In the genomic region with DNA sequence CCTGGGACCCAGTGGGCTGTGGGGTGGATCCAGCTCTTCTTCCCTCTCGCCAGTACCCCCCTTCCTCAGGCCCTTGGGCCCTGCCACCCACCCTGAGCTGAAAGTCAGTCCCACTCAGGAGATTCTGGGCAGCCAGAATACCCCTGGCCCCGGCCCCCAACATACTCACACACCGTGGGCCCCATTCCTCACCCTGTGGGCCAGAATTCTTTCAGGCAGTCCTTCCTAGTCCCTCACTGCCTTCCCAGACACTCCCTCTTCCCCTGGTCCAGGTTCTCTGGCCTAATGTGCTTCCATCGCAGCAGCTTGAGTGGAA, we compare ENCODE assay signal across 9 cellular contexts. TPM values are rescaled to one million over a fixed set of nuclear protein-coding genes. Genes with fewer than 3 reads are reported as not detected.
A peak's percentile ranks its signal among the peaks of the same experiment; 100 is the strongest.
DNase-seq lines count a peak whose midpoint lies in the region; ATAC-seq and TF ChIP-seq lines count a peak whose summit lies in the region.
"Had no signal": no experiment of that assay in that cellular context is flagged by ENCODE, and none has a peak within 500 bp of the region (broad histone marks: within the 10 kb centered on the region; RNA-seq: fewer than 3 reads in every experiment).

No MANE protein-coding gene starts in this region.

- H3K27ac ChIP-seq in OCI-LY7 (ENCODE audit: low read depth, low read length, poor library complexity, severe bottlenecking) = peak overlapping the region; percentile 93
- no peak overlapping the region for H3K27ac ChIP-seq in endodermal cell (ENCODE audit: low read depth, low read length)
- H3K27ac ChIP-seq in sigmoid colon = peak overlapping the region; percentile 95 to 100 (median 98)

- TF ChIP-seq POLR2A in sigmoid colon (IDR thresholded peaks at IDR 0.05) = no peak

- H3K9ac ChIP-seq in endodermal cell (ENCODE audit: extremely low read depth, low read length, poor library complexity, severe bottlenecking) = no peak overlapping the region

- H3K79me2 ChIP-seq in OCI-LY7 (ENCODE audit: insufficient read depth, low read depth, low read length) = peaks cover 11% of the 10 kb centered on the region; the same call in 1 of the 2 replicates

- peaks cover 16% of the 10 kb centered on the region for H3K36me3 Mint-ChIP-seq in Caco-2 (ENCODE audit: insufficient read depth, unreplicated experiment)
- H3K36me3 Mint-ChIP-seq in endodermal cell (ENCODE audit: low read depth) = no peaks in the 10 kb centered on the region

- H3K27me3 ChIP-seq in Caco-2 (replicated peaks; ENCODE audit: control insufficient read depth, insufficient read depth, low read length) = no peaks in the 10 kb centered on the region
- no peaks in the 10 kb centered on the region for H3K27me3 ChIP-seq in endodermal cell (ENCODE audit: control insufficient read depth, insufficient read depth, low read length, poor library complexity, severe bottlenecking)
- no peaks in the 10 kb centered on the region for H3K27me3 ChIP-seq in sigmoid colon

- BruUV-seq in Caco-2 (replicated peaks; lab: Mats Ljungman, UMichigan) = no TSS peak
- BruUV-seq in OCI-LY7 (replicated peaks; lab: Mats Ljungman, UMichigan) = no TSS peak

- whole genome bisulfite sequencing in endodermal cell (ENCODE audit: insufficient coverage in 1 of 2, insufficient read length in 1 of 2), 2 experiments = 40 to 53% methylated on average over 1 to 4 of the region's 4 CpGs
- 31 to 44% methylated on average over 4 of the region's 4 CpGs for WGBS in sigmoid colon, 2 donors

- H3K27ac Mint-ChIP-seq in Caco-2 (ENCODE audit: unreplicated experiment) (peak overlapping the region; percentile 81), endodermal cell (peak overlapping the region; percentile 31)

- H3K36me3 ChIP-seq in Caco-2 (ENCODE audit: control insufficient read depth, insufficient read depth, low read length) (no peaks in the 10 kb centered on the region), OCI-LY7 (ENCODE audit: insufficient read depth, low read length) (peaks cover 2% of the 10 kb centered on the region; the same call in 1 of the 2 replicates), endodermal cell (ENCODE audit: control insufficient read depth, insufficient read depth, low read length) (no peaks in the 10 kb centered on the region), sigmoid colon (no peaks in the 10 kb centered on the region)
- H3K36me3 ChIP-seq: HAP-1 had no signal

- no peak for TF ChIP-seq EP300 in sigmoid colon (IDR thresholded peaks at IDR 0.05)

- H3K27me3 Mint-ChIP-seq in Caco-2 (ENCODE audit: insufficient read depth, unreplicated experiment) (no peaks in the 10 kb centered on the region), endodermal cell (ENCODE audit: insufficient read depth) (peaks cover 23% of the 10 kb centered on the region)

- TF ChIP-seq CTCF in Caco-2 (IDR thresholded peaks at IDR 0.05; ENCODE audit: insufficient read depth in 1 of 2, low read depth in 1 of 2, low read length in 1 of 2, severe bottlenecking in 1 of 2, unreplicated experiment in 1 of 2) (no peak), OCI-LY7 (conservative IDR thresholded peaks at IDR 0.05; ENCODE audit: low read length) (no peak), endodermal cell (conservative IDR thresholded peaks at IDR 0.05) (no peak), sigmoid colon (IDR thresholded peaks at IDR 0.05) (no peak), GM13976 (IDR thresholded peaks at IDR 0.05; ENCODE audit: borderline replicate concordance, control extremely low read depth, extremely low read depth, insufficient read depth, missing control alignments) (no peak)

- peak overlapping the region; percentile 54 for H3K4me3 Mint-ChIP-seq in Caco-2 (ENCODE audit: unreplicated experiment)
- H3K4me3 Mint-ChIP-seq in endodermal cell = peak overlapping the region; percentile 7

- POLR2A ChIA-PET in Caco-2 (lab: Charles Lee) (interaction anchor here (1.7 kb wide), 1 partner anchor 17 kb away, joined by 8 read pairs; the partner anchor contains the start of gene CLCF1), OCI-LY7 (lab: Charles Lee) (interaction anchor here (1.1 to 9.3 kb wide), 3 partner anchors 23 to 51 kb away, joined by 3 to 106 read pairs (median 3); partner anchors contain the start of gene PPP1CA)

- peak overlapping the region; percentile 59; the same call in 1 of the 2 replicates for H2AFZ ChIP-seq in OCI-LY7 (ENCODE audit: low read length)

- in situ Hi-C loops in GM13976 (cut with MboI; ENCODE audit: low sequenced_read_pairs, unreplicated experiment) = no loop called here

- no peak for ATAC-seq in GM21526 (IDR thresholded peaks at IDR 0.05; ENCODE audit: low FRiP score, unreplicated experiment)
- no peak for ATAC-seq in GM18867 (IDR thresholded peaks at IDR 0.05; ENCODE audit: unreplicated experiment)

- DNase-seq in Caco-2 = no peak
- DNase-seq in OCI-LY7 (ENCODE audit: low spot score) = no peak
- DNase-seq in endodermal cell = no peak
- no peak for DNase-seq in sigmoid colon
- DNase-seq in GM13976 (ENCODE audit: low spot score) = no peak
- DNase-seq in KG1 (lab: John Stamatoyannopoulos, UW) = no peak

- CTCF ChIA-PET in Caco-2 (lab: Charles Lee) (interaction anchor here (0.6 to 17.9 kb wide), 8 partner anchors 11 to 345 kb away, joined by 3 to 775 read pairs (median 4); partner anchors contain the start of genes CLCF1, KDM2A and PPP1CA), OCI-LY7 (lab: Charles Lee; ENCODE audit: unreplicated experiment) (interaction anchor here (0.9 to 7.3 kb wide), 6 partner anchors 11 to 28 kb away, joined by 3 to 136 read pairs (median 6); partner anchors contain the start of gene CLCF1)

- H3K4me3 ChIP-seq in Caco-2 (ENCODE audit: low read depth, low read length) = no peak overlapping the region
- peak overlapping the region; percentile 70 for H3K4me3 ChIP-seq in OCI-LY7 (ENCODE audit: low read depth, low read length, poor library complexity, severe bottlenecking)
- no peak overlapping the region for H3K4me3 ChIP-seq in endodermal cell (ENCODE audit: low read length)
- H3K4me3 ChIP-seq in sigmoid colon = no peak overlapping the region
- H3K4me3 ChIP-seq: HAP-1 had no signal

- H3K4me1 Mint-ChIP-seq in Caco-2 (ENCODE audit: low read depth, unreplicated experiment) (peaks cover 14% of the 10 kb centered on the region), endodermal cell (peaks cover 31% of the 10 kb centered on the region)

- no peaks in the 10 kb centered on the region for H4K20me1 ChIP-seq in OCI-LY7 (ENCODE audit: insufficient read depth, low read length)

- peak overlapping the region; percentile 96 for H3K4me2 ChIP-seq in OCI-LY7 (ENCODE audit: low read length)

- H3K4me1 ChIP-seq in Caco-2 (peaks cover 42% of the 10 kb centered on the region), OCI-LY7 (ENCODE audit: insufficient read depth, low read length, poor library complexity, severe bottlenecking) (peaks cover 49% of the 10 kb centered on the region), endodermal cell (ENCODE audit: control insufficient read depth, insufficient read depth, low read length) (peaks cover 35% of the 10 kb centered on the region), sigmoid colon (peaks cover 0 to 68% (median 64%) of the 10 kb centered on the region in 4 donors)

- no peaks in the 10 kb centered on the region for H3K9me2 ChIP-seq in OCI-LY7 (ENCODE audit: insufficient read depth, low read length)

- H3K9me3 ChIP-seq in Caco-2 (no peaks in the 10 kb centered on the region), OCI-LY7 (ENCODE audit: low read length) (no peaks in the 10 kb centered on the region), endodermal cell (ENCODE audit: control insufficient read depth, low read length) (no peaks in the 10 kb centered on the region), sigmoid colon (no peaks in the 10 kb centered on the region)
- H3K9me3 ChIP-seq: HAP-1 had no signal

- intact Hi-C loops in Caco-2 (cut with micrococcal nuclease; ENCODE audit: unreplicated experiment) (no loop called here), OCI-LY7 (cut with micrococcal nuclease; ENCODE audit: unreplicated experiment) (loop anchor here (10.0 kb wide), 1 partner anchor 228 kb away; the partner anchor contains the start of gene GSTP1), sigmoid colon (cut with DNase I) (no loop called here)

- H3K9me3 Mint-ChIP-seq in Caco-2 (ENCODE audit: unreplicated experiment) = no peaks in the 10 kb centered on the region
- no peaks in the 10 kb centered on the region for H3K9me3 Mint-ChIP-seq in endodermal cell

RNA-seq across cellular contexts. Expression of gene POLD4, which starts 3.2 kb away (rescaled TPM):
- total RNA-seq in Caco-2 (2022) (29.8 and 30.8 TPM in 2 replicates), OCI-LY7 (2022) (160 and 171 TPM in 2 replicates), endodermal cell (10 to 100 TPM; 40.7 to 47.6 TPM), sigmoid colon (10 to 100 TPM; 48.5 to 78.9 (median 67.0) TPM)
- 146 and 153 TPM in 2 replicates for total RNA-seq in OCI-LY7 (2014; rRNA removed; shearing (Covaris generic))
- 24.3 TPM for polyA plus RNA-seq in endodermal cell (2013, experiment 1 of 2)
- 30.1 TPM for polyA plus RNA-seq in endodermal cell (2013, experiment 2 of 2)
- 100 to 1,000 TPM; 381 to 748 (median 498) TPM for polyA plus RNA-seq in sigmoid colon

RNA-seq across cellular contexts. Expression of gene CLCF1, which starts 16.9 kb away (rescaled TPM):
- total RNA-seq in Caco-2 (2022) (4.5 and 5.8 TPM in 2 replicates), OCI-LY7 (2022) (0.34 TPM in 1 of 2 replicates, not detected in the other), endodermal cell (1 to 10 TPM; 3.6 to 4.8 TPM), sigmoid colon (10 to 100 TPM in 1 of 4 donors, 1 to 10 TPM in 3; 2.9 to 49.8 (median 6.6) TPM)
- total RNA-seq in OCI-LY7 (2014; rRNA removed; shearing (Covaris generic)) = 0.35 and 0.67 TPM in 2 replicates
- 2.4 TPM for polyA plus RNA-seq in endodermal cell (2013, experiment 1 of 2)
- 2.6 TPM for polyA plus RNA-seq in endodermal cell (2013, experiment 2 of 2)
- polyA plus RNA-seq in sigmoid colon = 1 to 10 TPM in 2 of 3 donors, under 1 TPM in 1; 0.92 to 6.5 (median 2.4) TPM

RNA-seq across cellular contexts. Expression of gene RAD9A, which starts 35.3 kb away (rescaled TPM):
- 55.1 and 63.5 TPM in 2 replicates for total RNA-seq in Caco-2 (2022)
- total RNA-seq in OCI-LY7 (2014; rRNA removed; shearing (Covaris generic)) = 30.1 and 51.0 TPM in 2 replicates
- 62.2 and 71.1 TPM in 2 replicates for total RNA-seq in OCI-LY7 (2022)
- 10 to 100 TPM; 28.3 to 41.4 TPM for total RNA-seq in endodermal cell
- polyA plus RNA-seq in endodermal cell (2013, experiment 1 of 2) = 31.1 TPM
- polyA plus RNA-seq in endodermal cell (2013, experiment 2 of 2) = 31.1 TPM
- 10 to 100 TPM; 11.4 to 18.1 (median 16.5) TPM for total RNA-seq in sigmoid colon
- 10 to 100 TPM in 1 of 3 donors, 1 to 10 TPM in 2; 6.5 to 33.9 (median 6.6) TPM for polyA plus RNA-seq in sigmoid colon

RNA-seq across cellular contexts. Expression of gene PPP1CA, which starts 45.1 kb away (rescaled TPM):
- total RNA-seq in Caco-2 (2022) (384 and 389 TPM in 2 replicates), OCI-LY7 (2022) (210 and 219 TPM in 2 replicates), endodermal cell (100 to 1,000 TPM; 182 to 212 TPM), sigmoid colon (10 to 100 TPM; 59.5 to 87.0 (median 80.0) TPM)
- 248 and 311 TPM in 2 replicates for total RNA-seq in OCI-LY7 (2014; rRNA removed; shearing (Covaris generic))
- polyA plus RNA-seq in endodermal cell (2013, experiment 1 of 2) = 151 TPM
- 148 TPM for polyA plus RNA-seq in endodermal cell (2013, experiment 2 of 2)
- 100 to 1,000 TPM; 228 to 357 (median 235) TPM for polyA plus RNA-seq in sigmoid colon

RNA-seq across cellular contexts. Expression of gene TBC1D10C, which starts 47.4 kb away (rescaled TPM):
- total RNA-seq in Caco-2 (2022) (0.26 TPM in 1 of 2 replicates, not detected in the other), OCI-LY7 (2022) (108 and 117 TPM in 2 replicates), endodermal cell (under 1 TPM in 1 of 2 donors, not detected in 1; 0.20 TPM), sigmoid colon (1 to 10 TPM in 2 of 4 donors, under 1 TPM in 1, not detected in 1; 0.71 to 2.5 (median 1.2) TPM)
- 105 and 124 TPM in 2 replicates for total RNA-seq in OCI-LY7 (2014; rRNA removed; shearing (Covaris generic))
- polyA plus RNA-seq in endodermal cell (2013, experiment 1 of 2) = 0.89 TPM
- polyA plus RNA-seq in endodermal cell (2013, experiment 2 of 2) = 0.91 TPM
- polyA plus RNA-seq in sigmoid colon = 10 to 100 TPM in 1 of 3 donors, 1 to 10 TPM in 2; 1.6 to 48.2 (median 1.8) TPM
